In the genomic region with DNA sequence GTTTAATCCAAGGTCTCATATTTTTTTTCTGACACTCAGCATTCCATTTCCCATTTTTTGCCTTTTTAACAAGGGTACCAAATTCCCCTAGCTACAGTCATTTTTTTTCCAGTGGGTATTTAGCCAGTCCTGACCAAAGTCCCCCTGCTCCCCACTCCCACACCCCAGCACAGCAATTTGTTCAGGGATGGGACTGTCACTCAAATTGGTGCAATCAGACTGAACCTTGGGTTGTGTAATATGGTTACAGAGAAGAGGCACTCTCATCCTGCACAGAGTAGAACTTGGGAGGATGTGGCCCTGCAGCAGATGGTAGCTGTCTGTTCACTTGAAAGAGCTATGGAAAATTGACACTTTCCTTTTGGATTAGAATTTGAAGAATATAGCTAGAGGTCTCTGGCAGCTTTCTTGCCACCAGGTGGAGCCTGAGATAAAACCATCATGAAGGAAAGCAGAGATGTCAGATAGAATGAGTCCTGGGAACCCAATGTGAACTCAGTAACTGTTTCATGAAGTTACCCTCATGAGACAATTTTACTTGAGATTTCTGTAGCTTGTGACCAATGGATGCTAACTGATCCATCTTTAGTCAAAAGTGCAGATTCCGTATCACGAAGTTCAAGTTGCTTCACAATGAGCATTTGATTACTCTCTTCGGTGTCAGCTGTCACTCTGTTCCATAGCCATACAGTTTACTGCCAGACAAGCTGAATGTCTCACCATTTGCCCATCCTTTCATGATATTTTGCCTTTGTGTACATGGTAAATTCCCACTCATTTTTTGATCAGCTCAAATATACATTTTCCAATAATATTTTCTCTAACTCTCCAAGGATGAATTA, we compare ENCODE assay signal across 8 cellular contexts.
DNase-seq lines count a peak whose midpoint lies in the region; ATAC-seq, FAIRE-seq and TF ChIP-seq lines count a peak whose summit lies in the region.

No MANE protein-coding gene starts in this region.

- no peak overlapping the region for H3K9ac ChIP-seq in kidney (ENCODE audit: low read length in 2 of 2)

- no peak for FAIRE-seq in kidney (lab: Jason Lieb, UNC)

- H3K27me3 ChIP-seq in A673 (replicated peaks; ENCODE audit: insufficient read depth, low read depth, low read length, poor library complexity): no peaks in the 10 kb centered on the region

- peak; percentile 61 for ATAC-seq in GM18517 (IDR thresholded peaks at IDR 0.05; ENCODE audit: unreplicated experiment)
- no peak for ATAC-seq in HG03469 (IDR thresholded peaks at IDR 0.05; ENCODE audit: unreplicated experiment)

- H3K4me1 Mint-ChIP-seq in T-helper 2 cell treated with Interferon-gamma antibody and Interleukin-4, amounts not matched to agents 5 μg/mL and 100 μg/mL, for 36 hours (ENCODE audit: low read depth): no peaks in the 10 kb centered on the region

- no peak overlapping the region for H3K4me3 ChIP-seq in A673 (ENCODE audit: low read depth, low read length, poor library complexity, severe bottlenecking)
- H3K4me3 ChIP-seq in kidney (ENCODE audit: low read length in 2 of 2): no peak overlapping the region

- H3K36me3 ChIP-seq in A673 (ENCODE audit: insufficient read depth, low read length, poor library complexity, severe bottlenecking): no peaks in the 10 kb centered on the region
- H3K36me3 ChIP-seq in kidney (ENCODE audit: control insufficient read depth in 1 of 2, insufficient read depth in 2 of 2, low read length in 2 of 2): no peaks in the 10 kb centered on the region

- no peak overlapping the region for H3K4me3 Mint-ChIP-seq in T-helper 2 cell treated with Interferon-gamma antibody and Interleukin-4, amounts not matched to agents 5 μg/mL and 100 μg/mL, for 36 hours

- BruUV-seq in A673 (replicated peaks; lab: Mats Ljungman, UMichigan): no TSS peak

- H3K4me1 ChIP-seq in A673 (ENCODE audit: insufficient read depth, low read length, poor library complexity, severe bottlenecking) (peaks cover 36% of the 10 kb centered on the region), kidney (ENCODE audit: control insufficient read depth in 1 of 2, insufficient read depth in 1 of 2, low read depth in 1 of 2, low read length in 2 of 2) (no peaks in the 10 kb centered on the region)

- CTCF ChIA-PET in A673 (lab: Charles Lee): interaction anchor here (1.0 to 1.7 kb wide), 4 partner anchors 78 to 704 kb away, joined by 3 to 8 read pairs (median 4); a partner anchor contains a TSS

- POLR2A ChIA-PET in A673 (lab: Charles Lee; ENCODE audit: low non-redundant PET): interaction anchor here (0.6 kb wide), 1 partner anchor 393 kb away, joined by 3 read pairs; no protein-coding TSS in a partner anchor

- TF ChIP-seq CTCF in A673 (conservative IDR thresholded peaks at IDR 0.05; ENCODE audit: low read depth, low read length): peak; percentile 88
- TF ChIP-seq CTCF in VCaP (conservative IDR thresholded peaks at IDR 0.05): peak; percentile 86
- TF ChIP-seq CTCF in kidney (IDR thresholded peaks at IDR 0.05; ENCODE audit: borderline replicate concordance, extremely low read depth, insufficient read depth): peak; percentile 48

- peak; percentile 83 for DNase-seq in A673 (ENCODE audit: low spot score)
- DNase-seq in NAMALWA (ENCODE audit: low spot score): peak; percentile 47
- no peak for DNase-seq in kidney
- no peak for DNase-seq in activated T-cell treated with anti-CD3 and anti-CD28 coated beads, Interleukin-2, amount 50 U/mL, for 1 hour
- DNase-seq in T-helper 2 cell treated with Interferon-gamma antibody and Interleukin-4, amounts not matched to agents 5 μg/mL and 100 μg/mL, for 36 hours (ENCODE audit: low spot score): no peak

- H3K27ac Mint-ChIP-seq in T-helper 2 cell treated with Interferon-gamma antibody and Interleukin-4, amounts not matched to agents 5 μg/mL and 100 μg/mL, for 36 hours: no peak overlapping the region

- intact Hi-C loops in A673 (cut with micrococcal nuclease; ENCODE audit: unreplicated experiment) (loop anchor here (5.0 to 10.0 kb wide), 5 partner anchors 267 to 902 kb away; a partner anchor contains a TSS), kidney (cut with DNase I) (no loop called here)

- H3K36me3 Mint-ChIP-seq in T-helper 2 cell treated with Interferon-gamma antibody and Interleukin-4, amounts not matched to agents 5 μg/mL and 100 μg/mL, for 36 hours (ENCODE audit: low read depth): no peaks in the 10 kb centered on the region

- H3K9me3 Mint-ChIP-seq in T-helper 2 cell treated with Interferon-gamma antibody and Interleukin-4, amounts not matched to agents 5 μg/mL and 100 μg/mL, for 36 hours: no peaks in the 10 kb centered on the region

- no peaks in the 10 kb centered on the region for H3K9me3 ChIP-seq in A673 (ENCODE audit: low read depth, low read length, poor library complexity, severe bottlenecking)
- H3K9me3 ChIP-seq in kidney (ENCODE audit: control insufficient read depth in 1 of 2, low read length in 2 of 2): no peaks in the 10 kb centered on the region

- H3K27me3 Mint-ChIP-seq in T-helper 2 cell treated with Interferon-gamma antibody and Interleukin-4, amounts not matched to agents 5 μg/mL and 100 μg/mL, for 36 hours (ENCODE audit: low read depth): no peaks in the 10 kb centered on the region

- H3K27ac ChIP-seq in A673 (ENCODE audit: low read depth, low read length, poor library complexity, severe bottlenecking) (no peak overlapping the region), VCaP (no peak overlapping the region), kidney (ENCODE audit: low read depth in 2 of 2, low read length in 2 of 2) (no peak overlapping the region)

Comparison
In these comparisons a context has a peak if more than half of its experiments do, and no peak if none do; other contexts are left out.
1. DNase-seq: peak in A673 (single experiment) and NAMALWA (single experiment); none in kidney (single experiment), activated T-cell treated with anti-CD3 and anti-CD28 coated beads, Interleukin-2, amount 50 U/mL, for 1 hour (single experiment) and T-helper 2 cell treated with Interferon-gamma antibody and Interleukin-4, amounts not matched to agents 5 μg/mL and 100 μg/mL, for 36 hours (single experiment).
2. Peak in every context shown above with its lines, with median percentiles within 50 percentile points of each other: CTCF ChIP-seq.